ENCODE assay signal across 8 cellular contexts in genomic region chr3:151918253-151919029, GRCh38. TPM values are rescaled to one million over a fixed set of nuclear protein-coding genes. Genes with fewer than 3 reads are reported as not detected.
DNase-seq lines count a peak whose midpoint lies in the region; ATAC-seq, FAIRE-seq and TF ChIP-seq lines count a peak whose summit lies in the region.

No MANE protein-coding gene starts in this region.

- no peaks in the 10 kb centered on the region for H3K4me1 Mint-ChIP-seq in activated CD8-positive, alpha-beta memory T cell treated with anti-CD3 and anti-CD28 coated beads, Interleukin-2, amount 10 ng/mL, durations not matched to agents 7 days and 5 days
- H3K4me1 Mint-ChIP-seq in activated naive CD8-positive, alpha-beta T cell treated with anti-CD3 and anti-CD28 coated beads, Interleukin-2, amount 50 U/mL, for 24 hours, result no peaks in the 10 kb centered on the region

- in situ Hi-C loops in astrocyte of the spinal cord (cut with HindIII; ENCODE audit: low sequenced_read_pairs), result no loop called here

- no peaks in the 10 kb centered on the region for H3K36me3 Mint-ChIP-seq in activated CD8-positive, alpha-beta memory T cell treated with anti-CD3 and anti-CD28 coated beads, Interleukin-2, amount 10 ng/mL, durations not matched to agents 7 days and 5 days
- no peaks in the 10 kb centered on the region for H3K36me3 Mint-ChIP-seq in activated naive CD8-positive, alpha-beta T cell treated with anti-CD3 and anti-CD28 coated beads, Interleukin-2, amount 50 U/mL, for 24 hours (ENCODE audit: low read depth)

- peak; percentile 99 for FAIRE-seq in islet of Langerhans (lab: Jason Lieb, UNC)

- H3K9me3 ChIP-seq in tibial nerve, result no peaks in the 10 kb centered on the region

- no peaks in the 10 kb centered on the region for H3K36me3 ChIP-seq in tibial nerve

- H3K27ac ChIP-seq in tibial nerve, result no peak overlapping the region

- H3K27me3 Mint-ChIP-seq in activated CD8-positive, alpha-beta memory T cell treated with anti-CD3 and anti-CD28 coated beads, Interleukin-2, amount 10 ng/mL, durations not matched to agents 7 days and 5 days, result peaks cover 9% of the 10 kb centered on the region
- H3K27me3 Mint-ChIP-seq in activated naive CD8-positive, alpha-beta T cell treated with anti-CD3 and anti-CD28 coated beads, Interleukin-2, amount 50 U/mL, for 24 hours, result no peaks in the 10 kb centered on the region

- H3K4me3 ChIP-seq in astrocyte of the spinal cord (ENCODE audit: low read depth, low read length), result no peak overlapping the region
- H3K4me3 ChIP-seq in tibial nerve, result no peak overlapping the region

- H3K27ac Mint-ChIP-seq in activated CD8-positive, alpha-beta memory T cell treated with anti-CD3 and anti-CD28 coated beads, Interleukin-2, amount 10 ng/mL, durations not matched to agents 7 days and 5 days, result no peak overlapping the region
- H3K27ac Mint-ChIP-seq in activated naive CD8-positive, alpha-beta T cell treated with anti-CD3 and anti-CD28 coated beads, Interleukin-2, amount 50 U/mL, for 24 hours, result no peak overlapping the region

- TF ChIP-seq CTCF in astrocyte of the spinal cord (IDR thresholded peaks at IDR 0.05; ENCODE audit: low read depth, low read length) (peak; percentile 50), tibial nerve (IDR thresholded peaks at IDR 0.05) (peak; percentile 43 to 68 (median 53))

- TF ChIP-seq POLR2A in tibial nerve (IDR thresholded peaks at IDR 0.05), result no peak

- H3K4me3 Mint-ChIP-seq in activated CD8-positive, alpha-beta memory T cell treated with anti-CD3 and anti-CD28 coated beads, Interleukin-2, amount 10 ng/mL, durations not matched to agents 7 days and 5 days, result no peak overlapping the region
- H3K4me3 Mint-ChIP-seq in activated naive CD8-positive, alpha-beta T cell treated with anti-CD3 and anti-CD28 coated beads, Interleukin-2, amount 50 U/mL, for 24 hours, result no peak overlapping the region

- no peak for DNase-seq in activated CD8-positive, alpha-beta memory T cell treated with anti-CD3 and anti-CD28 coated beads, Interleukin-2, amount 10 ng/mL, durations not matched to agents 7 days and 5 days
- no peak for DNase-seq in activated CD8-positive, alpha-beta memory T cell treated with anti-CD3 and anti-CD28 coated beads, Interleukin-2, amount 50 U/mL, for 4 hours
- peak; percentile 13 for DNase-seq in NCI-H446 treated with DMSO at 0.1 percent for 48 hours (lab: John Stamatoyannopoulos, UW)
- DNase-seq in astrocyte of the spinal cord (ENCODE audit: low read depth, low spot score), result peak; percentile 75
- no peak for DNase-seq in tibial nerve (ENCODE audit: low spot score in 2 of 2)
- no peak for DNase-seq in activated naive CD8-positive, alpha-beta T cell treated with anti-CD3 and anti-CD28 coated beads, Interleukin-2, amount 50 U/mL, for 24 hours

- H3K27me3 ChIP-seq in tibial nerve, result no peaks in the 10 kb centered on the region

- no peaks in the 10 kb centered on the region for H3K9me3 Mint-ChIP-seq in activated CD8-positive, alpha-beta memory T cell treated with anti-CD3 and anti-CD28 coated beads, Interleukin-2, amount 10 ng/mL, durations not matched to agents 7 days and 5 days (ENCODE audit: low read depth)
- no peaks in the 10 kb centered on the region for H3K9me3 Mint-ChIP-seq in activated naive CD8-positive, alpha-beta T cell treated with anti-CD3 and anti-CD28 coated beads, Interleukin-2, amount 50 U/mL, for 24 hours

- peak; percentile 47 for ATAC-seq in activated CD8-positive, alpha-beta memory T cell treated with anti-CD3 and anti-CD28 coated beads, Interleukin-2, amount 10 ng/mL, durations not matched to agents 7 days and 5 days
- peak; percentile 45 for ATAC-seq in HG02973 (IDR thresholded peaks at IDR 0.05; ENCODE audit: unreplicated experiment)
- no peak for ATAC-seq in activated naive CD8-positive, alpha-beta T cell treated with anti-CD3 and anti-CD28 coated beads, Interleukin-2, amount 50 U/mL, for 24 hours

- CTCF ChIA-PET in activated CD8-positive, alpha-beta memory T cell treated with anti-CD3 and anti-CD28 coated beads, Interleukin-2, amount 10 ng/mL, durations not matched to agents 7 days and 5 days (lab: Charles Lee), result interaction anchor here (0.8 to 2.0 kb wide), 6 partner anchors 79 to 691 kb away, joined by 3 to 11 read pairs (median 6); no protein-coding TSS in a partner anchor

- TF ChIP-seq EP300 in tibial nerve (IDR thresholded peaks at IDR 0.05), result no peak

- 64 to 65% methylated on average over 5 of the region's 5 CpGs for WGBS in tibial nerve, 2 donors

- peaks cover 0 to 8% (median 0%) of the 10 kb centered on the region in 4 donors for H3K4me1 ChIP-seq in tibial nerve

RNA-seq across cellular contexts. Expression of gene SUCNR1, which starts 45.0 kb away (rescaled TPM):
- total RNA-seq in activated CD8-positive, alpha-beta memory T cell treated with anti-CD3 and anti-CD28 coated beads, Interleukin-2, amount 10 ng/mL, durations not matched to agents 7 days and 5 days, result not detected
- under 1 TPM in 3 of 4 donors, not detected in 1; 0.60 to 0.87 (median 0.84) TPM for total RNA-seq in tibial nerve

Comparison
In these comparisons a context has a peak if more than half of its experiments do, and no peak if none do; other contexts are left out.
1. DNase-seq: peak in NCI-H446 treated with DMSO at 0.1 percent for 48 hours (single experiment) and astrocyte of the spinal cord (single experiment); none in activated CD8-positive, alpha-beta memory T cell treated with anti-CD3 and anti-CD28 coated beads, Interleukin-2, amount 10 ng/mL, durations not matched to agents 7 days and 5 days (single experiment), activated CD8-positive, alpha-beta memory T cell treated with anti-CD3 and anti-CD28 coated beads, Interleukin-2, amount 50 U/mL, for 4 hours (single experiment), tibial nerve (0 of 2) and activated naive CD8-positive, alpha-beta T cell treated with anti-CD3 and anti-CD28 coated beads, Interleukin-2, amount 50 U/mL, for 24 hours (single experiment).